ENCODE assay signal across 8 cellular contexts in the genomic region with DNA sequence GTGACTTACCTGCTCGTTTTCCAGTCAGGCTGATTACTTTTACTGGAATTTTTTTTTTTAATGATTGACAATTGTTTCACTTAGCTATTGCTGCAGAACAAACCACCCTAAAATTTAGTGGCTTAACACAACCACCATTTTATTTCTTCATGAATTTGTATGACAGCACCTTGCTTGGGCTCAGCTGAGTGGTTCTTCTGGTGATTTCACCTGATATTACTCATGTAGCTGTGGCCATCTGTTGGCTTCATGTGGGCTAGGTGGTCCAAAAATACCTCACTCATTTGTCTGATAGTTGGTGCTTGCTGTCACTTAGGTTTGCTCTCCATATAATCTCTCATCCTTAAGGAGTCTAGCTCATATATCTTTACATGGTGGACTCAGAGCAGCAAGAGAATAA. TPM values are rescaled to one million over a fixed set of nuclear protein-coding genes. Genes with fewer than 3 reads are reported as not detected.
"Had no signal": no experiment of that assay in that cellular context is flagged by ENCODE, and none has a peak within 500 bp of the region (broad histone marks: within the 10 kb centered on the region; RNA-seq: fewer than 3 reads in every experiment).

No MANE protein-coding gene starts in this region.

- H3K4me3 ChIP-seq: HAP-1 had no signal

- H3K27ac Mint-ChIP-seq: IgD-negative memory B cell had no signal

- H3K4me1 Mint-ChIP-seq: IgD-negative memory B cell had no signal

- ATAC-seq: HCT116 had no signal

- DNase-seq: GOT3, H7, KBM-7 had no signal

- H3K9me3 ChIP-seq: HAP-1 had no signal

- H3K36me3 ChIP-seq: HAP-1 had no signal

- FAIRE-seq: HTR-8/SVneo had no signal

- H3K4me1 ChIP-seq: HAP-1 had no signal

- H3K4me3 Mint-ChIP-seq: IgD-negative memory B cell had no signal

RNA-seq across cellular contexts. Expression of a gene that starts 5.3 kb away (rescaled TPM):
- total RNA-seq: H7, HT-29 had no signal
